Comparison of ENCODE assay signal across 11 cellular contexts in genomic region chr2:177396630-177397460, GRCh38. TPM values are rescaled to one million over a fixed set of nuclear protein-coding genes. Genes with fewer than 3 reads are reported as not detected.
DNase-seq lines count a peak whose midpoint lies in the region; ATAC-seq lines count a peak whose summit lies in the region.
"Had no signal": no experiment of that assay in that cellular context is flagged by ENCODE, and none has a peak within 500 bp of the region (broad histone marks: within the 10 kb centered on the region; RNA-seq: fewer than 3 reads in every experiment).

No MANE protein-coding gene starts in this region.

- DNase-seq in A172 (ENCODE audit: low spot score) (peak; percentile 92), HK-2 (ENCODE audit: unreplicated experiment) (peak; percentile 29), amniotic epithelial cell (ENCODE audit: low read depth) (peak; percentile 64), left kidney (ENCODE audit: low read depth, low spot score) (peak; percentile 56), NCI-H748 (lab: John Stamatoyannopoulos, UW; ENCODE audit: unreplicated experiment) (no peak)
- no peak for DNase-seq in stimulated activated CD8-positive, alpha-beta memory T cell treated with anti-CD3 and anti-CD28 coated beads, Interleukin-4, amount 100 ng/mL, for 48 hours
- no peak for DNase-seq in central memory CD4-positive, alpha-beta T cell
- DNase-seq: activated CD4-positive, alpha-beta T cell treated with anti-CD3 and anti-CD28 coated beads, Interleukin-2, amount 50 U/mL, for 1 hour; C1 segment of cervical spinal cord; NCI-H510A had no signal

- no peak for ATAC-seq in GM19463 (IDR thresholded peaks at IDR 0.05; ENCODE audit: unreplicated experiment)

RNA-seq across cellular contexts. Expression of gene AGPS, which starts 4.3 kb away (rescaled TPM):
- total RNA-seq in A172 (2014; rRNA removed; shearing (Covaris generic)): 58.7 and 67.6 TPM in 2 replicates

Comparison
In these comparisons a context has a peak if more than half of its experiments do, and no peak if none do; other contexts are left out.
1. DNase-seq: peak in A172 (single experiment), HK-2 (single experiment), amniotic epithelial cell (single experiment) and left kidney (single experiment); none in stimulated activated CD8-positive, alpha-beta memory T cell treated with anti-CD3 and anti-CD28 coated beads, Interleukin-4, amount 100 ng/mL, for 48 hours (single experiment), central memory CD4-positive, alpha-beta T cell (single experiment) and NCI-H748 (single experiment).